ENCODE assay signal across 12 cellular contexts in the genomic region with DNA sequence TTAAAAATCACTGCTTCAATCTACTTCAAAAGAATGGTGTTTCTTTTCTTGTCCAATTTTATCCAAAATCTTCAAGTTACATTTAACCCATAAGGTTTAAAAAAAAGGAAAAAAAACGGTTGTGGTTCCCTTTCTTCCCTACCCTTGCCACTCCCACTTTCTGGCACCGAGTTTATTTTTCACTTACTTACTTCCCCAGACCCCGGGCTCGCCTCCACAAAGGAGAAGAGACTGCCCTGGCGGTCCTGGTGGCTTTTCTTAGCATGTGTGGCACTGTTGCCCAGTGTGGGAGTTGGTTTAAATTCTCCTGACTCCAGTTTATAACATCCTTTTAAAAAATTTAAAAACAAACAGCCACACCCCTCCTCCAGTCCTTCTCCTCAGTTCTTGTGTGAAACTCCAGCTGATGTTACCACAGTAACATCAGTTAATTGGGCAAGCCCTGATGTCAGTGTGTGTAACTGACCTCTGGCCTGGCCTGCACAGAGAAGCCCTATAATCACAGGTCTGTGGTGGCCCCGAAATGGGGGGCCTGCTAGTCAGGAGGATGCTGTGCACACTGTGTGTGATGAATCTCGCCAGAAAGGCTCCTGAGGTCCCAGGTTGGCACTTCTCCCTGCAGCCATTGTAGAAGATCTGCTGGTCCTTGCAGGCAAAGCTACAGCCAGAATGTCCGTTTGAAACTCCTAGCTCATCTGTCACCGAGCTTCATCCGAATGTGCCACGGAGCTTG. TPM values are rescaled to one million over a fixed set of nuclear protein-coding genes. Genes with fewer than 3 reads are reported as not detected.
DNase-seq lines count a peak whose midpoint lies in the region; ATAC-seq, FAIRE-seq and TF ChIP-seq lines count a peak whose summit lies in the region.
"Had no signal": no experiment of that assay in that cellular context is flagged by ENCODE, and none has a peak within 500 bp of the region (broad histone marks: within the 10 kb centered on the region; RNA-seq: fewer than 3 reads in every experiment).

No MANE protein-coding gene starts in this region.

- POLR2A ChIA-PET in WTC11 (lab: Charles Lee): no interaction called here

- peaks cover 6 to 8% of the 10 kb centered on the region in 2 donors for H3K36me3 ChIP-seq in kidney (ENCODE audit: control insufficient read depth in 1 of 2, insufficient read depth in 2 of 2, low read length in 2 of 2)
- H3K36me3 ChIP-seq: pancreas, vagina had no signal

- H3K9me3 ChIP-seq in right cardiac atrium (ENCODE audit: control insufficient read depth, low read length) (no peaks in the 10 kb centered on the region), kidney (ENCODE audit: control insufficient read depth in 1 of 2, low read length in 2 of 2) (no peaks in the 10 kb centered on the region)
- H3K9me3 ChIP-seq: pancreas, vagina had no signal

- intact Hi-C loops in Right ventricle myocardium superior (cut with DNase I): no loop called here
- intact Hi-C loops in right cardiac atrium (cut with DNase I): no loop called here
- intact Hi-C loops in kidney (cut with DNase I): no loop called here

- TF ChIP-seq CTCF in WTC11 (IDR thresholded peaks at IDR 0.05) (no peak), kidney (IDR thresholded peaks at IDR 0.05; ENCODE audit: borderline replicate concordance, extremely low read depth, insufficient read depth) (no peak)

- H3K4me3 ChIP-seq in right cardiac atrium (ENCODE audit: low read length) (no peak overlapping the region), kidney (ENCODE audit: low read length in 2 of 2) (no peak overlapping the region)
- H3K4me3 ChIP-seq: pancreas, vagina had no signal

- WGBS in right cardiac atrium: 65% methylated on average over 11 of the region's 11 CpGs

- CTCF ChIA-PET in WTC11 (lab: Charles Lee): interaction anchor here (1.8 to 13.4 kb wide), 3 partner anchors 13 to 25 kb away, joined by 4 to 273 read pairs (median 12); a partner anchor contains a TSS

- no peak for ATAC-seq in Right ventricle myocardium superior (ENCODE audit: poor library complexity)
- ATAC-seq in right cardiac atrium: no peak
- no peak for ATAC-seq in WTC11

- no peak overlapping the region for H3K9ac ChIP-seq in kidney (ENCODE audit: low read length in 2 of 2)

- peaks cover 11% of the 10 kb centered on the region for H3K4me1 ChIP-seq in right cardiac atrium (ENCODE audit: control insufficient read depth, insufficient read depth, low read length)
- H3K4me1 ChIP-seq in kidney (ENCODE audit: control insufficient read depth in 1 of 2, insufficient read depth in 1 of 2, low read depth in 1 of 2, low read length in 2 of 2): peaks cover 0 to 3% of the 10 kb centered on the region in 2 donors

- peaks cover 5% of the 10 kb centered on the region for H3K36me3 Mint-ChIP-seq in WTC11

- H3K4me3 Mint-ChIP-seq in WTC11: no peak overlapping the region
- H3K4me3 Mint-ChIP-seq: CD4-positive, alpha-beta memory T cell had no signal

- peak overlapping the region; percentile 73 for H3K27ac Mint-ChIP-seq in WTC11

- no peaks in the 10 kb centered on the region for H3K27me3 Mint-ChIP-seq in WTC11 (ENCODE audit: low read depth)
- H3K27me3 Mint-ChIP-seq: CD4-positive, alpha-beta memory T cell had no signal

- peak; percentile 35 for FAIRE-seq in kidney (lab: Jason Lieb, UNC)
- FAIRE-seq: pancreas had no signal

- DNase-seq in Right ventricle myocardium superior (peak; percentile 53), right cardiac atrium (no peak), WTC11 (ENCODE audit: low spot score) (no peak), kidney (no peak), NCI-H526 treated with DMSO at 0.1 percent for 48 hours (lab: John Stamatoyannopoulos, UW) (no peak), LoVo (ENCODE audit: low spot score) (no peak), activated gamma-delta T cell (lab: John Stamatoyannopoulos, UW) (no peak)
- DNase-seq in effector CD4-positive, alpha-beta T cell: no peak
- DNase-seq: CD4-positive, alpha-beta memory T cell; NCI-H446; pancreas had no signal

- H3K27me3 ChIP-seq in right cardiac atrium (ENCODE audit: control insufficient read depth, insufficient read depth): no peaks in the 10 kb centered on the region
- H3K27me3 ChIP-seq: pancreas, vagina had no signal

- H3K9me3 Mint-ChIP-seq in WTC11: no peaks in the 10 kb centered on the region
- H3K9me3 Mint-ChIP-seq: CD4-positive, alpha-beta memory T cell had no signal

- H3K4me1 Mint-ChIP-seq in WTC11: peaks cover 18% of the 10 kb centered on the region; the same call in 1 of the 2 replicates

- no peak overlapping the region for H3K27ac ChIP-seq in right cardiac atrium (ENCODE audit: low read length)
- H3K27ac ChIP-seq in kidney (ENCODE audit: low read depth in 2 of 2, low read length in 2 of 2): no peak overlapping the region
- H3K27ac ChIP-seq: pancreas, vagina had no signal

TF ChIP-seq in WTC11, 78 proteins besides CTCF, POLR2A, EP300 and RAD21 (continues in another document):
- TF ChIP-seq, protein P1, sequence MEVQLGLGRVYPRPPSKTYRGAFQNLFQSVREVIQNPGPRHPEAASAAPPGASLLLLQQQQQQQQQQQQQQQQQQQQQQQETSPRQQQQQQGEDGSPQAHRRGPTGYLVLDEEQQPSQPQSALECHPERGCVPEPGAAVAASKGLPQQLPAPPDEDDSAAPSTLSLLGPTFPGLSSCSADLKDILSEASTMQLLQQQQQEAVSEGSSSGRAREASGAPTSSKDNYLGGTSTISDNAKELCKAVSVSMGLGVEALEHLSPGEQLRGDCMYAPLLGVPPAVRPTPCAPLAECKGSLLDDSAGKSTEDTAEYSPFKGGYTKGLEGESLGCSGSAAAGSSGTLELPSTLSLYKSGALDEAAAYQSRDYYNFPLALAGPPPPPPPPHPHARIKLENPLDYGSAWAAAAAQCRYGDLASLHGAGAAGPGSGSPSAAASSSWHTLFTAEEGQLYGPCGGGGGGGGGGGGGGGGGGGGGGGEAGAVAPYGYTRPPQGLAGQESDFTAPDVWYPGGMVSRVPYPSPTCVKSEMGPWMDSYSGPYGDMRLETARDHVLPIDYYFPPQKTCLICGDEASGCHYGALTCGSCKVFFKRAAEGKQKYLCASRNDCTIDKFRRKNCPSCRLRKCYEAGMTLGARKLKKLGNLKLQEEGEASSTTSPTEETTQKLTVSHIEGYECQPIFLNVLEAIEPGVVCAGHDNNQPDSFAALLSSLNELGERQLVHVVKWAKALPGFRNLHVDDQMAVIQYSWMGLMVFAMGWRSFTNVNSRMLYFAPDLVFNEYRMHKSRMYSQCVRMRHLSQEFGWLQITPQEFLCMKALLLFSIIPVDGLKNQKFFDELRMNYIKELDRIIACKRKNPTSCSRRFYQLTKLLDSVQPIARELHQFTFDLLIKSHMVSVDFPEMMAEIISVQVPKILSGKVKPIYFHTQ (CRISPR knock-in tag; IDR thresholded peaks at IDR 0.05): no peak
- TF ChIP-seq, protein P2, sequence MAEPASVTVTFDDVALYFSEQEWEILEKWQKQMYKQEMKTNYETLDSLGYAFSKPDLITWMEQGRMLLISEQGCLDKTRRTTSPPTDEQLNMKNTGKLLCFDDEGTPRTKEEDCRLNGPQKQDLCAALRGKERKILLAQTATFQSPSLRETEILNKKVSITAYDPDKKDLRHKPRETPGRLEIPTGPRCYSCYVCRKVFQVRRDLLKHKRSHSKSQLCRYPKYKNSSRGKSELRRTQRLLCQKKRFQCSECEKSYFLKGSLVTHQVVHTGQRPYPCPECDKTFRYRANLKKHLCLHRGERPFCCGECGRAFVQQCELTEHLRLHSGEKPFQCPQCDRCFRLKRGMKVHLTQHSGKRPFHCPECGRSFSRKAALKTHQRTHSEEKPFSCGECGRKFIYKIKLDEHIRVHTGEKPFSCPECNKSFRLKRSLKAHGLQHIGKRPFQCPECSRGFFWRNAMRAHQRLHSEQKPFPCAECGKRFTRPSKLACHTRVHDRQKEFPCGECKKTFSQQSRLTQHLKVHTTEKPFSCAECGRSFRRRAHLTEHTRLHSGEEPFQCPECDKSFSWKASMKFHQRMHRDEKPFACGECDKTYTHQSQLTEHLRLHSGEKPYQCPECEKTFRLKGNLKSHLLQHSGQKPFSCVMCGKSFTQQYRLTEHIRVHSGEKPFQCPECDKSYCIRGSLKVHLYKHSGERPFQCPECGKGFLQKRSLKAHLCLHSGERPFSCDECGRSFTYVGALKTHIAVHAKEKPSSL (CRISPR knock-in tag; conservative IDR thresholded peaks at IDR 0.05): no peak
- no peak for TF ChIP-seq ZNF396 (CRISPR knock-in tag; IDR thresholded peaks at IDR 0.05; ENCODE audit: borderline replicate concordance)
- no peak for TF ChIP-seq HMGA2 (CRISPR knock-in tag; IDR thresholded peaks at IDR 0.05)
- TF ChIP-seq GRHL2 (CRISPR knock-in tag; IDR thresholded peaks at IDR 0.05; ENCODE audit: insufficient replicate concordance, severe bottlenecking): no peak

RNA-seq across cellular contexts. Expression of a gene that starts 7.8 kb away (rescaled TPM):
- total RNA-seq in Right ventricle myocardium superior: 4.5 TPM
- 1 to 10 TPM; 3.6 to 5.8 (median 5.3) TPM for total RNA-seq in right cardiac atrium
- 7.9 TPM for polyA plus RNA-seq in right cardiac atrium
- total RNA-seq in WTC11 (2021): 39.1 to 42.1 TPM (median 39.8 TPM) in 3 replicates
- 24.7 TPM for total RNA-seq in kidney
- 28.2 TPM for polyA plus RNA-seq in kidney (ENCODE audit: insufficient read depth, low read depth, low replicate concordance)

RNA-seq across cellular contexts. Expression of a gene that starts 10.5 kb away (rescaled TPM):
- total RNA-seq in Right ventricle myocardium superior (0.24 TPM), right cardiac atrium (under 1 TPM in 2 of 4 donors, not detected in 2; 0.34 TPM), WTC11 (2021) (0.14 to 0.57 TPM (median 0.27 TPM) in 3 replicates), kidney (0.22 TPM)
- polyA plus RNA-seq in right cardiac atrium (0.29 TPM), kidney (ENCODE audit: insufficient read depth, low read depth, low replicate concordance) (0.22 TPM)
- total RNA-seq: vagina had no signal
- polyA plus RNA-seq: CD4-positive, alpha-beta memory T cell had no signal

RNA-seq across cellular contexts. Expression of a gene that starts 20.0 kb away (rescaled TPM):
- total RNA-seq in Right ventricle myocardium superior: 20.4 TPM
- 10 to 100 TPM; 14.4 to 37.5 (median 33.4) TPM for total RNA-seq in right cardiac atrium
- polyA plus RNA-seq in right cardiac atrium: 35.9 TPM
- total RNA-seq in WTC11 (2021): 52.2 to 73.6 TPM (median 57.0 TPM) in 3 replicates
- total RNA-seq in kidney: 56.1 TPM
- 79.6 TPM for polyA plus RNA-seq in kidney (ENCODE audit: insufficient read depth, low read depth, low replicate concordance)

RNA-seq across cellular contexts. Expression of a gene that starts 43.8 kb away (rescaled TPM):
- total RNA-seq in Right ventricle myocardium superior (22.5 TPM), right cardiac atrium (10 to 100 TPM; 20.4 to 32.0 (median 26.0) TPM), WTC11 (2021) (35.6 to 47.5 TPM (median 37.4 TPM) in 3 replicates), kidney (46.9 TPM)
- polyA plus RNA-seq in right cardiac atrium (22.6 TPM), kidney (ENCODE audit: insufficient read depth, low read depth, low replicate concordance) (31.6 TPM)

RNA-seq across cellular contexts. Expression of a gene that starts 54.5 kb away (rescaled TPM):
- total RNA-seq in Right ventricle myocardium superior: 46.7 TPM
- total RNA-seq in right cardiac atrium: 10 to 100 TPM; 38.8 to 49.0 (median 44.7) TPM
- 63.6 TPM for polyA plus RNA-seq in right cardiac atrium
- total RNA-seq in WTC11 (2021): 75.7 to 79.1 TPM (median 77.4 TPM) in 3 replicates
- total RNA-seq in kidney: 45.8 TPM
- 70.0 TPM for polyA plus RNA-seq in kidney (ENCODE audit: insufficient read depth, low read depth, low replicate concordance)
